Comparison of ENCODE assay signal across 1 cellular context in genomic region chr16:77967054-77968035, GRCh38.
A peak's percentile ranks its signal among the peaks of the same experiment; 100 is the strongest.
TF ChIP-seq lines count a peak whose summit lies in the region.

No MANE protein-coding gene starts in this region.

TF ChIP-seq in H1, 55 proteins besides CTCF, POLR2A, EP300 and RAD21 (continued from another document):
- TF ChIP-seq HDAC6 (IDR thresholded peaks at IDR 0.05; ENCODE audit: low read depth, low read length) (no peak), TEAD4 (IDR thresholded peaks at IDR 0.05; ENCODE audit: low read depth, low read length) (0 out of 2 replicates have a peak, but pooled peaks have one; percentile 40), TCF12 (IDR thresholded peaks at IDR 0.05; ENCODE audit: low read depth, low read length) (peak; percentile 56; the same call in 1 of the 2 replicates), ATF3 (IDR thresholded peaks at IDR 0.05; ENCODE audit: insufficient read depth, low read depth, low read length) (no peak), POU5F1 (IDR thresholded peaks at IDR 0.05; ENCODE audit: low read depth, low read length) (peak; percentile 95), CEBPB (IDR thresholded peaks at IDR 0.05; ENCODE audit: low read depth, low read length) (0 out of 2 replicates have a peak, but pooled peaks have one; percentile 27), TBP (IDR thresholded peaks at IDR 0.05; ENCODE audit: low read depth, low read length) (peak; percentile 24; the same call in 1 of the 2 replicates), BRCA1 (IDR thresholded peaks at IDR 0.05; ENCODE audit: low read depth, low read length) (no peak; the same call in 1 of the 2 replicates), CBX5 (IDR thresholded peaks at IDR 0.05; ENCODE audit: low read depth, low read length) (no peak), RNF2 (IDR thresholded peaks at IDR 0.05; ENCODE audit: borderline replicate concordance, low read depth, low read length, missing control alignments, poor library complexity, severe bottlenecking) (no peak), ASH2L (IDR thresholded peaks at IDR 0.05; ENCODE audit: low read length) (peak; percentile 62), RXRA (IDR thresholded peaks at IDR 0.05; ENCODE audit: insufficient read depth, low read depth, low read length) (no peak), SP4 (IDR thresholded peaks at IDR 0.05; ENCODE audit: low read length) (0 out of 2 replicates have a peak, but pooled peaks have one; percentile 60), NRF1 (IDR thresholded peaks at IDR 0.05; ENCODE audit: low read depth, low read length) (no peak), BCL11A (IDR thresholded peaks at IDR 0.05; ENCODE audit: low read depth in 2 of 2, low read length in 2 of 2) (peak; percentile 84 to 86), POLR2AphosphoS5 (IDR thresholded peaks at IDR 0.05; ENCODE audit: low read depth, low read length) (no peak), CHD7 (IDR thresholded peaks at IDR 0.05; ENCODE audit: insufficient replicate concordance, low read length) (peak; percentile 92), SRF (IDR thresholded peaks at IDR 0.05; ENCODE audit: low read depth, low read length) (no peak)
